Comparison of ENCODE assay signal across 8 cellular contexts in the genomic region with DNA sequence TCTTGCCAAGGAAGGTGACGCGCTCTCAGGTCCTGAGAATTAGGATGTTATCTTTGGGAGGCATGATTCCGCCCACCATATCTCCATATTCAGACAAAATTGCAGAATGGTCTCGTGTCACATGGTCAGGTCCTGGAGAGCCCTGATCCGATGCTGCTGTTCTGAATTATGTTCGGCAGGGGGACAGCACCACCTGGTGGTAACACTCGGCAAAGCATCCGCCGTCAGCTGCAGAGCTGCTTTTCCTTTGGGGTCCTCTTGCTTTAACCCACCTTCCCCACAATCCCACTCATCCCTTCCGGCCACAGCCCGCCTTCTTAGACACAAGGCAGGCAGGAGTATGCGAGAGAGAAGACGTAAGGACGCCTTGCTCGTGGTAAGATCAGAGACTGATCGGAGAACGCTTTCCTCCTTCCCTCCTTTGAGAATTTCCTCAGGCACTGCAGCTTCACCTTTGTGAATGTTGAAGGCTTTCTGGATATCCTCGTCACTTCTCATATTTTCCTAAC.
DNase-seq lines count a peak whose midpoint lies in the region; ATAC-seq lines count a peak whose summit lies in the region.

No MANE protein-coding gene starts in this region.

- no peak overlapping the region for H3K27ac ChIP-seq in caudate nucleus (ENCODE audit: low read depth, low read length)

- peak; percentile 91 for ATAC-seq in HG02759 (IDR thresholded peaks at IDR 0.05; ENCODE audit: unreplicated experiment)

- peak; percentile 50 for DNase-seq in NCI-H1436 (lab: John Stamatoyannopoulos, UW)
- DNase-seq in NCI-H1436 treated with DMSO at 0.1 percent for 48 hours (lab: John Stamatoyannopoulos, UW) = no peak
- peak; percentile 50 for DNase-seq in NCI-H1694 treated with DMSO at 0.1 percent for 48 hours (lab: John Stamatoyannopoulos, UW)
- DNase-seq in activated CD4-positive, CD25-positive, alpha-beta regulatory T cell treated with anti-CD3 and anti-CD28 coated beads, Interleukin-2, amount 50 U/mL, for 16 hours (ENCODE audit: low read depth, low spot score) = peak; percentile 26
- DNase-seq in caudate nucleus (lab: John Stamatoyannopoulos, UW) = peak in 57 of 61 donors; percentile 2 to 80 (median 49)
- DNase-seq in kidney glomerular epithelial cell (lab: John Stamatoyannopoulos, UW) = peak; percentile 23
- peak; percentile 33 for DNase-seq in stimulated activated CD4-positive, alpha-beta T cell treated with anti-CD3 and anti-CD28 coated beads, Interleukin-2, amount 100 ng/mL, for 4 hours (ENCODE audit: low read depth)
